Comparison of ENCODE assay signal across 8 cellular contexts in genomic region chr3:45841701-45842491, GRCh38.
DNase-seq lines count a peak whose midpoint lies in the region; ATAC-seq and FAIRE-seq lines count a peak whose summit lies in the region.

Gene LZTFL1 (minus strand): TSS chr3:45842119. CDS start chr3:45841991, 128 bp downstream.

- peak; percentile 67 for ATAC-seq in GM18861 (IDR thresholded peaks at IDR 0.05; ENCODE audit: unreplicated experiment)
- ATAC-seq in HG03139 (IDR thresholded peaks at IDR 0.05; ENCODE audit: unreplicated experiment), result peak; percentile 85
- peak; percentile 93 for ATAC-seq in central memory CD8-positive, alpha-beta T cell (replicated peaks; ENCODE audit: extremely low read depth, poor library complexity, severe bottlenecking)

- no peaks in the 10 kb centered on the region for H3K27me3 Mint-ChIP-seq in central memory CD8-positive, alpha-beta T cell

- DNase-seq in NCI-H345 (lab: John Stamatoyannopoulos, UW), result peak; percentile 94
- DNase-seq in activated CD4-positive, CD25-positive, alpha-beta regulatory T cell treated with anti-CD3 and anti-CD28 coated beads, Interleukin-2, amount 50 U/mL, for 16 hours (ENCODE audit: low read depth, low spot score), result peak; percentile 76
- DNase-seq in central memory CD8-positive, alpha-beta T cell (ENCODE audit: low spot score in 2 of 2), result peak; percentile 71 to 85
- DNase-seq in stimulated activated CD4-positive, alpha-beta T cell treated with anti-CD3 and anti-CD28 coated beads, Interleukin-12 subunit alpha, Interleukin-12 subunit beta, amount 100 ng/mL, for 24 hours (ENCODE audit: low read depth in 2 of 2), result peak; percentile 80 to 85

- peak; percentile 87 for FAIRE-seq in A204.1 (lab: Jason Lieb, UNC)
- FAIRE-seq in islet of Langerhans (lab: Jason Lieb, UNC), result peak; percentile 92

- H3K36me3 Mint-ChIP-seq in central memory CD8-positive, alpha-beta T cell (ENCODE audit: insufficient read depth), result peaks cover 8% of the 10 kb centered on the region

- H3K4me1 Mint-ChIP-seq in central memory CD8-positive, alpha-beta T cell, result peaks cover 19% of the 10 kb centered on the region

- peak within 1 kb of the TSS; percentile 94 for H3K27ac Mint-ChIP-seq in central memory CD8-positive, alpha-beta T cell (ENCODE audit: low read depth)

- peak within 1 kb of the TSS; percentile 90 for H3K4me3 Mint-ChIP-seq in central memory CD8-positive, alpha-beta T cell

- no peaks in the 10 kb centered on the region for H3K9me3 Mint-ChIP-seq in central memory CD8-positive, alpha-beta T cell

Comparison
In these comparisons a context has a peak if more than half of its experiments do, and no peak if none do; other contexts are left out.
1. Peak in every context shown above with its lines: DNase-seq and ATAC-seq.